1 cellular context compared by ENCODE assay signal in the genomic region with DNA sequence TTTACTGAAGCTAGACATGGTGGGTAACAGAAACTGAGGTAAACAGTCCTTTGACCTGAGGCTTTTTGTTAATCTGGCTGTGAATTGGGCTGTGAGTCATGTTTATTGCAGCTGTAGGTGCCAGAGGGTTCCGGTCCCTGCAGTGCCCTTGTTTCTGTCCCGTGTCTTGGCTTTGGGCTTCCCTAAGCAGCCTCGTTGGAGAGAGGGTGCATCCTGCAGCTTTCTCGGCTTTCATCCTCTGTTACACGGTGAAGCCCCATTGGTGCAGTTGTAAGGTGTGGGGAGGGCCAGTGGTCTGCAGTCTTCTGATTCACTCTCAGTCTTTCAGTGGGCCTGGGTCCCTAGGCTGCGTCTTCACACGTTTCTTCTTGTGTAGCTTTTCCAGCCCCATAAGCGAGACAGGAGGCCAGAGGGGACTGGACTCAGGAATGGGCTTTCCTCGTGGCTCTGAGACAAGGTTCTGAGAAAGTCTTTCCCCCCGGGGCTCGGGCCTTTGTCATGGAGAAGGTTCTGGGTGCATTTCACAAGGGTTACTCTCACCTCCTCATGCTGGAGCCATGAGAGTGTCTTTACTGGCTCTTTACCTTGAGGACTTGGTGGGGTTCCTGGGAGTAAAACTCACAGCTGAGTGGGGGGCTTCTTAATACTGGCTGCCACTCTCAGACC.
TF ChIP-seq lines count a peak whose summit lies in the region.

No MANE protein-coding gene starts in this region.

TF ChIP-seq in WTC11, 78 proteins besides CTCF, POLR2A, EP300 and RAD21 (continued from another document):
- TF ChIP-seq, protein P1, sequence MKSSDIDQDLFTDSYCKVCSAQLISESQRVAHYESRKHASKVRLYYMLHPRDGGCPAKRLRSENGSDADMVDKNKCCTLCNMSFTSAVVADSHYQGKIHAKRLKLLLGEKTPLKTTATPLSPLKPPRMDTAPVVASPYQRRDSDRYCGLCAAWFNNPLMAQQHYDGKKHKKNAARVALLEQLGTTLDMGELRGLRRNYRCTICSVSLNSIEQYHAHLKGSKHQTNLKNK (CRISPR knock-in tag; IDR thresholded peaks at IDR 0.05) = no peak
- TF ChIP-seq SP1 (CRISPR knock-in tag; conservative IDR thresholded peaks at IDR 0.05) = no peak
